18 cellular contexts compared by ENCODE assay signal in genomic region chr10:118635674-118636402, GRCh38. TPM values are rescaled to one million over a fixed set of nuclear protein-coding genes. Genes with fewer than 3 reads are reported as not detected.
A peak's percentile ranks its signal among the peaks of the same experiment; 100 is the strongest.
DNase-seq lines count a peak whose midpoint lies in the region; ATAC-seq and TF ChIP-seq lines count a peak whose summit lies in the region.
"Had no signal": no experiment of that assay in that cellular context is flagged by ENCODE, and none has a peak within 500 bp of the region (broad histone marks: within the 10 kb centered on the region; RNA-seq: fewer than 3 reads in every experiment).

No MANE protein-coding gene starts in this region.

- TF ChIP-seq CTCF in GM23338 (conservative IDR thresholded peaks at IDR 0.05; ENCODE audit: low read depth in 2 of 2), result no peak
- TF ChIP-seq CTCF in WTC11 (IDR thresholded peaks at IDR 0.05), result no peak
- TF ChIP-seq CTCF in sigmoid colon (IDR thresholded peaks at IDR 0.05), result no peak
- no peak for TF ChIP-seq CTCF in endothelial cell (IDR thresholded peaks at IDR 0.05; ENCODE audit: unreplicated experiment)

- H3K27me3 Mint-ChIP-seq in GM23338 (ENCODE audit: insufficient read depth, low read depth, poor library complexity), result peaks cover 26% of the 10 kb centered on the region
- H3K27me3 Mint-ChIP-seq in WTC11 (ENCODE audit: low read depth), result peaks cover 74% of the 10 kb centered on the region
- H3K27me3 Mint-ChIP-seq in endothelial cell (ENCODE audit: unreplicated experiment), result peaks cover 2% of the 10 kb centered on the region

- WGBS in sigmoid colon, 2 donors, result 86 to 90% methylated on average over 4 of the region's 4 CpGs

- no peaks in the 10 kb centered on the region for H3K9me3 ChIP-seq in sigmoid colon
- H3K9me3 ChIP-seq: HAP-1 had no signal

- H3K9me3 Mint-ChIP-seq in GM23338 (peaks cover 20% of the 10 kb centered on the region), WTC11 (peaks cover 16% of the 10 kb centered on the region), endothelial cell (ENCODE audit: unreplicated experiment) (peaks cover 4% of the 10 kb centered on the region)
- H3K9me3 Mint-ChIP-seq: HFFc6 had no signal

- CTCF ChIA-PET in WTC11 (lab: Charles Lee), result interaction anchor here (0.9 to 2.4 kb wide), 6 partner anchors 9 to 71 kb away, joined by 3 to 15 read pairs (median 6); no protein-coding TSS in a partner anchor

- ATAC-seq in GM23338 (peak; percentile 79), WTC11 (peak; percentile 65), GM19023 (IDR thresholded peaks at IDR 0.05; ENCODE audit: unreplicated experiment) (no peak), GM21423 (IDR thresholded peaks at IDR 0.05; ENCODE audit: unreplicated experiment) (no peak)

- peak in 1 of 4 donors; percentile 48 for TF ChIP-seq EP300 in sigmoid colon (IDR thresholded peaks at IDR 0.05)

- H3K4me3 Mint-ChIP-seq in GM23338 (no peak overlapping the region), WTC11 (no peak overlapping the region), endothelial cell (ENCODE audit: unreplicated experiment) (no peak overlapping the region)
- H3K4me3 Mint-ChIP-seq: CD4-positive, CD25-positive, alpha-beta regulatory T cell; HFFc6 had no signal

- peaks cover 18% of the 10 kb centered on the region; the same call in 2 of the 3 replicates for H3K36me3 Mint-ChIP-seq in GM23338 (ENCODE audit: low read depth)
- H3K36me3 Mint-ChIP-seq in WTC11, result peaks cover 13% of the 10 kb centered on the region
- peaks cover 4% of the 10 kb centered on the region for H3K36me3 Mint-ChIP-seq in endothelial cell (ENCODE audit: low read depth, unreplicated experiment)
- H3K36me3 Mint-ChIP-seq: CD4-positive, CD25-positive, alpha-beta regulatory T cell had no signal

- H3K36me3 ChIP-seq in GM23338 (ENCODE audit: insufficient read depth) (0 out of 2 replicates have a peak, but pooled peaks cover 4% of the 10 kb centered on the region), sigmoid colon (no peaks in the 10 kb centered on the region)
- H3K36me3 ChIP-seq: BLaER1 treated with 17β-estradiol and CSF1 and Interleukin-3, amounts not matched to agents 10 nM and 100 nM; HAP-1 had no signal

- H2AFZ ChIP-seq in GM23338, result no peak overlapping the region

- H3K4me1 Mint-ChIP-seq in GM23338 (peaks cover 30% of the 10 kb centered on the region), WTC11 (peaks cover 36% of the 10 kb centered on the region), endothelial cell (ENCODE audit: unreplicated experiment) (no peaks in the 10 kb centered on the region)

- no peaks in the 10 kb centered on the region for H4K20me1 ChIP-seq in GM23338 (replicated peaks; ENCODE audit: insufficient read depth)
- H4K20me1 ChIP-seq: BLaER1 treated with 17β-estradiol and CSF1 and Interleukin-3, amounts not matched to agents 10 nM and 100 nM had no signal

- H3F3A ChIP-seq in GM23338 (replicated peaks; ENCODE audit: low read depth), result no peaks in the 10 kb centered on the region

- intact Hi-C loops in sigmoid colon (cut with DNase I), result loop anchor here (5.0 kb wide), 1 partner anchor 56 kb away; no protein-coding TSS in a partner anchor

- TF ChIP-seq POLR2A in sigmoid colon (IDR thresholded peaks at IDR 0.05), result no peak

- H3K27me3 ChIP-seq in GM23338 (ENCODE audit: insufficient read depth), result 0 out of 2 replicates have a peak, but pooled peaks cover 6% of the 10 kb centered on the region
- H3K27me3 ChIP-seq in sigmoid colon, result no peaks in the 10 kb centered on the region
- H3K27me3 ChIP-seq: BLaER1 treated with 17β-estradiol and CSF1 and Interleukin-3, amounts not matched to agents 10 nM and 100 nM had no signal

- H3K4me2 ChIP-seq in GM23338, result 0 out of 2 replicates have a peak overlapping the region, but pooled peaks have one; percentile 10
- H3K4me2 ChIP-seq: BLaER1 treated with 17β-estradiol and CSF1 and Interleukin-3, amounts not matched to agents 10 nM and 100 nM had no signal

- no peaks in the 10 kb centered on the region for H3K79me2 ChIP-seq in GM23338 (replicated peaks; ENCODE audit: insufficient read depth)

- POLR2A ChIA-PET in WTC11 (lab: Charles Lee), result interaction anchor here (0.8 to 1.1 kb wide), 2 partner anchors 9 to 119 kb away, joined by 3 to 4 read pairs; partner anchors contain the start of gene CACUL1

- H3K4me3 ChIP-seq in GM23338 (no peak overlapping the region), sigmoid colon (no peak overlapping the region)
- H3K4me3 ChIP-seq: BLaER1 treated with 17β-estradiol and CSF1 and Interleukin-3, amounts not matched to agents 10 nM and 100 nM; HAP-1 had no signal

- H3K27ac ChIP-seq in GM23338 (ENCODE audit: low read depth), result no peak overlapping the region
- peak overlapping the region in 3 of 4 donors; percentile 65 to 77 (median 76) for H3K27ac ChIP-seq in sigmoid colon
- H3K27ac ChIP-seq: BLaER1 treated with 17β-estradiol and CSF1 and Interleukin-3, amounts not matched to agents 10 nM and 100 nM had no signal

- no peaks in the 10 kb centered on the region for H3K9me2 ChIP-seq in GM23338 (ENCODE audit: insufficient read depth)

- H3K27ac Mint-ChIP-seq in GM23338, result no peak overlapping the region
- no peak overlapping the region for H3K27ac Mint-ChIP-seq in WTC11
- H3K27ac Mint-ChIP-seq in endothelial cell (ENCODE audit: unreplicated experiment), result no peak overlapping the region
- H3K27ac Mint-ChIP-seq: CD4-positive, CD25-positive, alpha-beta regulatory T cell; HFFc6 had no signal

- H3K4me1 ChIP-seq in GM23338 (ENCODE audit: insufficient read depth) (no peaks in the 10 kb centered on the region), sigmoid colon (peaks cover 0 to 23% (median 14%) of the 10 kb centered on the region in 4 donors)
- H3K4me1 ChIP-seq: BLaER1 treated with 17β-estradiol and CSF1 and Interleukin-3, amounts not matched to agents 10 nM and 100 nM; HAP-1 had no signal

- DNase-seq in DMS 273 (lab: John Stamatoyannopoulos, UW; ENCODE audit: unreplicated experiment), result peak; percentile 74
- DNase-seq in GM23338 (ENCODE audit: low spot score), result peak; percentile 16
- peak; percentile 17 for DNase-seq in WTC11 (ENCODE audit: low spot score)
- DNase-seq in sigmoid colon, result no peak
- DNase-seq in endothelial cell (ENCODE audit: low spot score), result no peak
- no peak for DNase-seq in NCI-H1930 (lab: John Stamatoyannopoulos, UW)
- DNase-seq: ACHN; CD4-positive, CD25-positive, alpha-beta regulatory T cell; DMS79; GOT3; IMR-90; KBM-7 had no signal

TF ChIP-seq in GM23338, 12 proteins besides CTCF, POLR2A, EP300 and RAD21 (continues in another document):
- TF ChIP-seq ZNF114 (CRISPR knock-in tag; IDR thresholded peaks at IDR 0.05) (no peak), NANOG (IDR thresholded peaks at IDR 0.05; ENCODE audit: borderline replicate concordance) (no peak), ZNF331 (CRISPR knock-in tag; IDR thresholded peaks at IDR 0.05; ENCODE audit: low read depth) (no peak), JUNB (IDR thresholded peaks at IDR 0.05; ENCODE audit: unreplicated experiment) (no peak)

TF ChIP-seq in WTC11, 78 proteins besides CTCF, POLR2A, EP300 and RAD21:
- TF ChIP-seq ZNF423 (CRISPR knock-in tag; IDR thresholded peaks at IDR 0.05) (peak; percentile 73), IRF1 (CRISPR knock-in tag; IDR thresholded peaks at IDR 0.05) (no peak)

RNA-seq across cellular contexts. Expression of gene PRLHR, which starts 40.4 kb away (rescaled TPM):
- total RNA-seq in GM23338 (2014; rRNA removed; shearing (Covaris generic)), result 0.24 TPM in 1 of 2 replicates, not detected in the other
- 0.07 TPM in 1 of 2 replicates, not detected in the other for polyA plus RNA-seq in GM23338 (2016; fragmentation: Nextera tagmentation; extraction: Ambion mirVana)
- not detected in 3 replicates for total RNA-seq in WTC11 (2021)
- under 1 TPM in 1 of 4 donors, not detected in 3; 0.49 TPM for total RNA-seq in sigmoid colon
- polyA plus RNA-seq in sigmoid colon, result under 1 TPM in 1 of 3 donors, not detected in 2; under 0.01 TPM
- total RNA-seq in endothelial cell (ENCODE audit: unreplicated experiment), result not detected
- total RNA-seq: A172; CD4-positive, CD25-positive, alpha-beta regulatory T cell; HFFc6; IMR-90 had no signal
- polyA plus RNA-seq: CD4-positive, CD25-positive, alpha-beta regulatory T cell; IMR-90 had no signal

Comparison
In these comparisons a context has a peak if more than half of its experiments do, and no peak if none do; other contexts are left out.
1. DNase-seq: peak in DMS 273 (single experiment), GM23338 (single experiment) and WTC11 (single experiment); none in sigmoid colon (single experiment), endothelial cell (single experiment) and NCI-H1930 (0 of 2).
2. ATAC-seq: peak in GM23338 (single experiment) and WTC11 (single experiment); none in GM19023 (single experiment) and GM21423 (single experiment).